Comparison of ENCODE assay signal across 25 cellular contexts in genomic region chr9:126295516-126295915, GRCh38. TPM values are rescaled to one million over a fixed set of nuclear protein-coding genes. Genes with fewer than 3 reads are reported as not detected.
A peak's percentile ranks its signal among the peaks of the same experiment; 100 is the strongest.
DNase-seq lines count a peak whose midpoint lies in the region; TF ChIP-seq lines count a peak whose summit lies in the region.
"Had no signal": no experiment of that assay in that cellular context is flagged by ENCODE, and none has a peak within 500 bp of the region (broad histone marks: within the 10 kb centered on the region; RNA-seq: fewer than 3 reads in every experiment).

No MANE protein-coding gene starts in this region.

- no peaks in the 10 kb centered on the region for H3K27me3 ChIP-seq in KMS-11 (ENCODE audit: insufficient read depth, low read depth)
- H3K27me3 ChIP-seq: Peyer's patch had no signal

- CTCF ChIA-PET in activated CD4-positive, alpha-beta T cell treated with anti-CD3 and anti-CD28 coated beads, Interleukin-2, amount 10 ng/mL, durations not matched to agents 7 days and 5 days (lab: Charles Lee) = no interaction called here

- H3K36me3 Mint-ChIP-seq in endothelial cell (ENCODE audit: low read depth, unreplicated experiment) = no peaks in the 10 kb centered on the region
- no peaks in the 10 kb centered on the region for H3K36me3 Mint-ChIP-seq in activated CD4-positive, alpha-beta T cell treated with anti-CD3 and anti-CD28 coated beads, Interleukin-2, amount 10 ng/mL, durations not matched to agents 7 days and 5 days (ENCODE audit: low read depth)
- H3K36me3 Mint-ChIP-seq: CD8-positive, alpha-beta T cell had no signal

- no peak overlapping the region for H3K4me3 ChIP-seq in KMS-11 (IDR thresholded peaks at IDR 0.05; ENCODE audit: insufficient read depth, low read depth, low read length)
- H3K4me3 ChIP-seq: HAP-1, Peyer's patch had no signal

- no peak overlapping the region for H3K27ac Mint-ChIP-seq in endothelial cell (ENCODE audit: unreplicated experiment)
- no peak overlapping the region for H3K27ac Mint-ChIP-seq in activated CD4-positive, alpha-beta T cell treated with anti-CD3 and anti-CD28 coated beads, Interleukin-2, amount 10 ng/mL, durations not matched to agents 7 days and 5 days
- H3K27ac Mint-ChIP-seq: CD8-positive, alpha-beta T cell had no signal

- no peaks in the 10 kb centered on the region for H3K79me2 ChIP-seq in KMS-11 (ENCODE audit: insufficient read depth, low read depth)

- no peaks in the 10 kb centered on the region for H3K36me3 ChIP-seq in KMS-11 (ENCODE audit: insufficient read depth)
- H3K36me3 ChIP-seq: HAP-1, Peyer's patch had no signal

- peaks cover 14% of the 10 kb centered on the region for H3K4me1 ChIP-seq in KMS-11 (ENCODE audit: low read depth, poor library complexity, severe bottlenecking)
- H3K4me1 ChIP-seq: Caco-2, HAP-1, Peyer's patch had no signal

- in situ Hi-C loops in G401 (cut with HindIII; ENCODE audit: low sequenced_read_pairs) = no loop called here

- H3K27ac ChIP-seq in KMS-11 (no peak overlapping the region), substantia nigra (ENCODE audit: low read depth, low read length, poor library complexity, severe bottlenecking) (peak overlapping the region; percentile 99)
- H3K27ac ChIP-seq: Peyer's patch had no signal

- no peak for TF ChIP-seq CTCF in KMS-11 (conservative IDR thresholded peaks at IDR 0.05; ENCODE audit: low read depth, low read length)
- TF ChIP-seq CTCF in endothelial cell (IDR thresholded peaks at IDR 0.05; ENCODE audit: unreplicated experiment) = no peak

- peak overlapping the region; percentile 8; the same call in 1 of the 2 replicates for H3K4me2 ChIP-seq in KMS-11

- peaks cover 5% of the 10 kb centered on the region for H3K27me3 Mint-ChIP-seq in endothelial cell (ENCODE audit: unreplicated experiment)
- H3K27me3 Mint-ChIP-seq in activated CD4-positive, alpha-beta T cell treated with anti-CD3 and anti-CD28 coated beads, Interleukin-2, amount 10 ng/mL, durations not matched to agents 7 days and 5 days = peaks cover 1% of the 10 kb centered on the region

- H4K20me1 ChIP-seq in KMS-11 (ENCODE audit: insufficient read depth) = no peaks in the 10 kb centered on the region

- H3K4me1 Mint-ChIP-seq in endothelial cell (ENCODE audit: unreplicated experiment) = no peaks in the 10 kb centered on the region
- H3K4me1 Mint-ChIP-seq in activated CD4-positive, alpha-beta T cell treated with anti-CD3 and anti-CD28 coated beads, Interleukin-2, amount 10 ng/mL, durations not matched to agents 7 days and 5 days = no peaks in the 10 kb centered on the region

- peak overlapping the region; percentile 24 for H3K4me3 Mint-ChIP-seq in endothelial cell (ENCODE audit: unreplicated experiment)
- no peak overlapping the region for H3K4me3 Mint-ChIP-seq in activated CD4-positive, alpha-beta T cell treated with anti-CD3 and anti-CD28 coated beads, Interleukin-2, amount 10 ng/mL, durations not matched to agents 7 days and 5 days
- H3K4me3 Mint-ChIP-seq: CD8-positive, alpha-beta T cell had no signal

- POLR2A ChIA-PET in activated CD4-positive, alpha-beta T cell treated with anti-CD3 and anti-CD28 coated beads, Interleukin-2, amount 10 ng/mL, durations not matched to agents 7 days and 5 days (lab: Charles Lee) = no interaction called here

- H2AFZ ChIP-seq in KMS-11 (ENCODE audit: low read depth) = no peak overlapping the region

- H3K9ac ChIP-seq in KMS-11 = no peak overlapping the region

- no peaks in the 10 kb centered on the region for H3K9me3 Mint-ChIP-seq in endothelial cell (ENCODE audit: unreplicated experiment)
- H3K9me3 Mint-ChIP-seq in activated CD4-positive, alpha-beta T cell treated with anti-CD3 and anti-CD28 coated beads, Interleukin-2, amount 10 ng/mL, durations not matched to agents 7 days and 5 days = no peaks in the 10 kb centered on the region
- H3K9me3 Mint-ChIP-seq: CD8-positive, alpha-beta T cell had no signal

- DNase-seq in G401 (ENCODE audit: low spot score) = peak; percentile 8
- DNase-seq in endothelial cell (ENCODE audit: low spot score) = no peak
- DNase-seq in substantia nigra (lab: John Stamatoyannopoulos, UW) = no peak
- no peak for DNase-seq in Kasumi-1 (lab: John Stamatoyannopoulos, UW)
- no peak for DNase-seq in NCI-H1105 treated with DMSO at 0.1 percent for 48 hours (lab: John Stamatoyannopoulos, UW)
- DNase-seq in activated CD4-positive, alpha-beta T cell treated with anti-CD3 and anti-CD28 coated beads, Interleukin-2, amount 10 ng/mL, durations not matched to agents 7 days and 5 days = no peak
- DNase-seq: Caco-2, DMS 273 treated with DMSO at 0.1 percent for 48 hours, DMS79, EL, GF-D8, GOT3, KG1, NCI-H1092, NCI-H1436 treated with DMSO at 0.1 percent for 48 hours, NCI-H187 treated with DMSO at 0.1 percent for 48 hours, NCI-H2171 treated with DMSO at 0.1 percent for 48 hours, NCI-H345, NCI-H510A treated with DMSO at 0.1 percent for 48 hours, NCI-H774, Peyer's patch, SHP77 treated with DMSO at 0.1 percent for 48 hours had no signal

RNA-seq across cellular contexts. Expression of gene MVB12B, which starts 31.1 kb away (rescaled TPM):
- total RNA-seq in G401 (2014; rRNA removed; shearing (Covaris generic)) = 7.0 and 7.7 TPM in 2 replicates
- 18.8 TPM for total RNA-seq in endothelial cell (ENCODE audit: unreplicated experiment)
- total RNA-seq in activated CD4-positive, alpha-beta T cell treated with anti-CD3 and anti-CD28 coated beads, Interleukin-2, amount 10 ng/mL, durations not matched to agents 7 days and 5 days = 1 to 10 TPM; 7.3 to 7.6 TPM
